ENCODE assay signal across 2 cellular contexts in genomic region chr1:75097686-75098085, GRCh38.
TF ChIP-seq lines count a peak whose summit lies in the region.

No MANE protein-coding gene starts in this region.

TF ChIP-seq in GM23338, 12 proteins besides CTCF, POLR2A, EP300 and RAD21 (continued from another document):
- TF ChIP-seq ZNF462 (CRISPR knock-in tag; IDR thresholded peaks at IDR 0.05) (no peak), EZH2 (IDR thresholded peaks at IDR 0.05; ENCODE audit: low read depth, unreplicated experiment) (no peak), ETS1 (IDR thresholded peaks at IDR 0.05) (no peak), EZH2phosphoT487 (IDR thresholded peaks at IDR 0.05; ENCODE audit: unreplicated experiment) (no peak), REST (IDR thresholded peaks at IDR 0.05; ENCODE audit: unreplicated experiment) (no peak), NANOG (IDR thresholded peaks at IDR 0.05; ENCODE audit: borderline replicate concordance) (no peak), JUNB (IDR thresholded peaks at IDR 0.05; ENCODE audit: unreplicated experiment) (no peak), CREB1 (CRISPR knock-in tag; IDR thresholded peaks at IDR 0.05; ENCODE audit: low read depth) (no peak), POLR2AphosphoS5 (IDR thresholded peaks at IDR 0.05; ENCODE audit: low read depth) (no peak), ZNF114 (CRISPR knock-in tag; IDR thresholded peaks at IDR 0.05) (no peak)

TF ChIP-seq in SK-N-SH treated with all-trans-retinoic acid at 6 μM for 48 hours, 23 proteins besides CTCF, POLR2A, EP300 and RAD21 (continued from another document):
- TF ChIP-seq CSRNP3 (CRISPR knock-in tag; IDR thresholded peaks at IDR 0.05) (no peak), GLIS3 (CRISPR knock-in tag; IDR thresholded peaks at IDR 0.05) (no peak), RARB (CRISPR knock-in tag; IDR thresholded peaks at IDR 0.05) (no peak), TCF4 (CRISPR knock-in tag; IDR thresholded peaks at IDR 0.05; ENCODE audit: borderline replicate concordance) (peak; percentile 71), ZNF70 (CRISPR knock-in tag; IDR thresholded peaks at IDR 0.05) (no peak)
